In genomic region chr4:98448923-98449322, GRCh38 we compare ENCODE assay signal across 12 cellular contexts.
DNase-seq lines count a peak whose midpoint lies in the region; ATAC-seq, FAIRE-seq and TF ChIP-seq lines count a peak whose summit lies in the region.
"Had no signal": no experiment of that assay in that cellular context is flagged by ENCODE, and none has a peak within 500 bp of the region (broad histone marks: within the 10 kb centered on the region; RNA-seq: fewer than 3 reads in every experiment).

No MANE protein-coding gene starts in this region.

- no peak for TF ChIP-seq POLR2A in sigmoid colon (IDR thresholded peaks at IDR 0.05)

- no peak for TF ChIP-seq EP300 in sigmoid colon (IDR thresholded peaks at IDR 0.05)

- H3K27me3 ChIP-seq in BLaER1, result no peaks in the 10 kb centered on the region
- no peaks in the 10 kb centered on the region for H3K27me3 ChIP-seq in bronchial epithelial cell (ENCODE audit: control insufficient read depth, insufficient read depth, low read length)
- no peaks in the 10 kb centered on the region for H3K27me3 ChIP-seq in sigmoid colon
- H3K27me3 ChIP-seq: SJSA1 had no signal

- TF ChIP-seq CTCF in bronchial epithelial cell (IDR thresholded peaks at IDR 0.05; ENCODE audit: insufficient read depth, low read length, severe bottlenecking) (no peak), GM13977 (IDR thresholded peaks at IDR 0.05; ENCODE audit: extremely low read depth, insufficient read depth, missing control alignments) (no peak), sigmoid colon (IDR thresholded peaks at IDR 0.05) (no peak)

- H4K20me1 ChIP-seq in BLaER1, result no peaks in the 10 kb centered on the region

- DNase-seq in bronchial epithelial cell (ENCODE audit: low read depth), result peak; percentile 56
- DNase-seq in AG20443 (ENCODE audit: low spot score), result no peak
- DNase-seq in GM13977 (ENCODE audit: low spot score), result no peak
- DNase-seq in sigmoid colon, result no peak
- DNase-seq: activated T-cell treated with anti-CD3 and anti-CD28 coated beads, Interleukin-2, amount 50 U/mL, for 24 hours; effector memory CD4-positive, alpha-beta T cell; NCI-H2029 had no signal

- H3K4me1 ChIP-seq in BLaER1 (peaks cover 52% of the 10 kb centered on the region), sigmoid colon (no peaks in the 10 kb centered on the region)

- H3K4me2 ChIP-seq in BLaER1, result peak overlapping the region; percentile 59

- no peaks in the 10 kb centered on the region for H3K27me3 Mint-ChIP-seq in stimulated activated memory B cell treated with anti-CD40 and anti-IgM and Interleukin-4, amounts not matched to agents 10 μg/mL and 1 μg/mL and 100 μg/mL, for 72 hours
- H3K27me3 Mint-ChIP-seq: activated T-cell treated with anti-CD3 and anti-CD28 coated beads, Interleukin-2, amount 50 U/mL, for 24 hours had no signal

- in situ Hi-C loops in GM13977 (cut with MboI; ENCODE audit: low pct_unique_long_range_greater_than_20kb, low sequenced_read_pairs, unreplicated experiment), result no loop called here

- H3K9me3 Mint-ChIP-seq in stimulated activated memory B cell treated with anti-CD40 and anti-IgM and Interleukin-4, amounts not matched to agents 10 μg/mL and 1 μg/mL and 100 μg/mL, for 72 hours, result peaks cover 4% of the 10 kb centered on the region

- intact Hi-C loops in sigmoid colon (cut with DNase I), result no loop called here

- H3K9me3 ChIP-seq in BLaER1, result 0 out of 2 replicates have a peak, but pooled peaks cover 7% of the 10 kb centered on the region
- peaks cover 0 to 3% (median 0%) of the 10 kb centered on the region in 4 donors for H3K9me3 ChIP-seq in sigmoid colon
- H3K9me3 ChIP-seq: SJSA1 had no signal

- H3K27ac Mint-ChIP-seq in stimulated activated memory B cell treated with anti-CD40 and anti-IgM and Interleukin-4, amounts not matched to agents 10 μg/mL and 1 μg/mL and 100 μg/mL, for 72 hours, result no peak overlapping the region
- H3K27ac Mint-ChIP-seq: activated T-cell treated with anti-CD3 and anti-CD28 coated beads, Interleukin-2, amount 50 U/mL, for 24 hours had no signal

- no peak overlapping the region for H3K9ac ChIP-seq in BLaER1

- ATAC-seq in GM18511 (IDR thresholded peaks at IDR 0.05; ENCODE audit: unreplicated experiment) (peak; percentile 38), HG03469 (IDR thresholded peaks at IDR 0.05; ENCODE audit: unreplicated experiment) (peak; percentile 28)
- ATAC-seq in stimulated activated memory B cell treated with anti-CD40 and anti-IgM and Interleukin-4, amounts not matched to agents 10 μg/mL and 1 μg/mL and 100 μg/mL, for 72 hours, result no peak

- no peak overlapping the region for H3K27ac ChIP-seq in BLaER1
- H3K27ac ChIP-seq in sigmoid colon, result no peak overlapping the region
- H3K27ac ChIP-seq: SJSA1 had no signal

- no peak overlapping the region for H3K4me3 ChIP-seq in BLaER1
- no peak overlapping the region for H3K4me3 ChIP-seq in bronchial epithelial cell (ENCODE audit: low read depth, low read length)
- no peak overlapping the region for H3K4me3 ChIP-seq in sigmoid colon
- H3K4me3 ChIP-seq: SJSA1 had no signal

- H3K36me3 ChIP-seq in BLaER1 (0 out of 2 replicates have a peak, but pooled peaks cover 5% of the 10 kb centered on the region), bronchial epithelial cell (ENCODE audit: control insufficient read depth, insufficient read depth, low read length) (no peaks in the 10 kb centered on the region), sigmoid colon (no peaks in the 10 kb centered on the region)

- FAIRE-seq in bronchial epithelial cell (lab: Jason Lieb, UNC), result no peak

- H3K4me1 Mint-ChIP-seq in stimulated activated memory B cell treated with anti-CD40 and anti-IgM and Interleukin-4, amounts not matched to agents 10 μg/mL and 1 μg/mL and 100 μg/mL, for 72 hours, result peaks cover 44% of the 10 kb centered on the region

- peaks cover 7% of the 10 kb centered on the region for H3K36me3 Mint-ChIP-seq in stimulated activated memory B cell treated with anti-CD40 and anti-IgM and Interleukin-4, amounts not matched to agents 10 μg/mL and 1 μg/mL and 100 μg/mL, for 72 hours

- no peak overlapping the region for H3K4me3 Mint-ChIP-seq in stimulated activated memory B cell treated with anti-CD40 and anti-IgM and Interleukin-4, amounts not matched to agents 10 μg/mL and 1 μg/mL and 100 μg/mL, for 72 hours
- H3K4me3 Mint-ChIP-seq: activated T-cell treated with anti-CD3 and anti-CD28 coated beads, Interleukin-2, amount 50 U/mL, for 24 hours had no signal
